Comparison of ENCODE assay signal across 8 cellular contexts in the genomic region with DNA sequence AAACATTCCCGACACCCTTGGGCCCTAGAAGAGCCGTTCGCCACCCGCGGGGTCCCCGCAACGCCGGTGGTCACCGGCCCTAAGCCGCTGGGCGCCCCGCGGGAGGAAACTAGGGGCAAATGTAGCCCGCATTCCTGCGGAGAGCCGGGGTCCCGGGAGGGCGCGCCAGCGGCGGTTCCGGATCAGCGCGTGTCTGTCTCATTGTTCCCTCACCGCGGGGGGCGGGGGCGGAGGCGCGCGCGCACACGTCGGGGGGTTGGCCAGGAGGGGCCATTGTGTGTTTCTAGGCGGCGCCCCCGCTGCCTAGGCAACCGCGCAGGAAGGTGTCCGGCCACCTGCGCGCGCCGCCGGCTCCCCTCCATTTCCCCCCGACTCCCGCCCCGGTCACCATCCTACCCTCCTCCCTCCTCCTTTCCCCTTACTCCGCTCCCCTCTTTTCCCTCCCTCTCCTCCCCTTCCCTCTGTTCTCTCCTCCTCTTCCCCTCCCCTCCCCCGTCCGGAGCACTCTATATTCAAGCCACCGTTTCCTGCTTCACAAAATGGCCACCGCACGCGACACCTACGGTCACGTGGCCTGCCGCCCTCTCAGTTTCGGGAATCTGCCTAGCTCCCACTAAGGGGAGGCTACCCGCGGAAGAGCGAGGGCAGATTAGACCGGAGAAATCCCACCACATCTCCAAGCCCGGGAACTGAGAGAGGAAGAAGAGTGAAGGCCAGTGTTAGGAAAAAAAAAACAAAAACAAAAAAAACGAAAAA. TPM values are rescaled to one million over a fixed set of nuclear protein-coding genes. Genes with fewer than 3 reads are reported as not detected.
A peak's percentile ranks its signal among the peaks of the same experiment; 100 is the strongest.
DNase-seq lines count a peak whose midpoint lies in the region; ATAC-seq and TF ChIP-seq lines count a peak whose summit lies in the region.

No MANE protein-coding gene starts in this region.

- H3K36me3 ChIP-seq in BLaER1 treated with 17β-estradiol and CSF1 and Interleukin-3, amounts not matched to agents 10 nM and 100 nM, result peaks cover 11 to 29% (median 24%) of the 10 kb centered on the region in 11 experiments; a peak in 21 of 22 replicates
- H3K36me3 ChIP-seq in ectodermal cell (ENCODE audit: control insufficient read depth, insufficient read depth, low read length) (no peaks in the 10 kb centered on the region), lower lobe of right lung (peaks cover 3% of the 10 kb centered on the region)

- no peaks in the 10 kb centered on the region for H3K27me3 Mint-ChIP-seq in activated CD8-positive, alpha-beta T cell treated with anti-CD3 and anti-CD28 coated beads for 36 hours

- peak overlapping the region; percentile 97 to 100 (median 99) for H3K27ac ChIP-seq in BLaER1 treated with 17β-estradiol and CSF1 and Interleukin-3, amounts not matched to agents 10 nM and 100 nM
- H3K27ac ChIP-seq in ectodermal cell (ENCODE audit: insufficient read depth, low read depth, low read length, poor library complexity, severe bottlenecking) (peak overlapping the region; percentile 100), lower lobe of right lung (peak overlapping the region; percentile 100)

- CTCF ChIA-PET in activated CD8-positive, alpha-beta T cell treated with anti-CD3 and anti-CD28 coated beads for 36 hours (lab: Charles Lee), result interaction anchor here (1.0 kb wide), 1 partner anchor 50 kb away, joined by 3 read pairs; no protein-coding TSS in a partner anchor

- intact Hi-C loops in activated CD8-positive, alpha-beta T cell treated with anti-CD3 and anti-CD28 coated beads for 36 hours (cut with micrococcal nuclease), result loop anchor here (10.0 kb wide), 2 partner anchors 58 to 112 kb away; partner anchors contain the start of gene NYX
- intact Hi-C loops in lower lobe of right lung (cut with DNase I), result no loop called here

- H3K36me3 Mint-ChIP-seq in activated CD8-positive, alpha-beta T cell treated with anti-CD3 and anti-CD28 coated beads for 36 hours (ENCODE audit: low read depth), result peaks cover 35% of the 10 kb centered on the region

- H3K9me3 Mint-ChIP-seq in activated CD8-positive, alpha-beta T cell treated with anti-CD3 and anti-CD28 coated beads for 36 hours, result no peaks in the 10 kb centered on the region

- peak overlapping the region; percentile 100 for H3K27ac Mint-ChIP-seq in activated CD8-positive, alpha-beta T cell treated with anti-CD3 and anti-CD28 coated beads for 36 hours

- ATAC-seq in GM19395 (IDR thresholded peaks at IDR 0.05; ENCODE audit: unreplicated experiment) (peak; percentile 45), HG03575 (IDR thresholded peaks at IDR 0.05; ENCODE audit: extremely low read depth, insufficient number of reproducible peaks, low FRiP score, unreplicated experiment) (peak; percentile 19), lower lobe of right lung (peak; percentile 78 to 88)
- ATAC-seq in activated CD8-positive, alpha-beta T cell treated with anti-CD3 and anti-CD28 coated beads for 36 hours, result peak; percentile 59

- peaks cover 48 to 65% (median 58%) of the 10 kb centered on the region in 10 experiments for H3K4me1 ChIP-seq in BLaER1 treated with 17β-estradiol and CSF1 and Interleukin-3, amounts not matched to agents 10 nM and 100 nM
- H3K4me1 ChIP-seq in ectodermal cell (ENCODE audit: control insufficient read depth, insufficient read depth, low read length) (peaks cover 3% of the 10 kb centered on the region), lower lobe of right lung (peaks cover 14% of the 10 kb centered on the region)

- POLR2A ChIA-PET in activated CD8-positive, alpha-beta T cell treated with anti-CD3 and anti-CD28 coated beads for 36 hours (lab: Charles Lee), result interaction anchor here (0.7 to 1.1 kb wide), 5 partner anchors 10 to 90 kb away, joined by 3 to 5 read pairs (median 3); no protein-coding TSS in a partner anchor

- H3K4me3 Mint-ChIP-seq in activated CD8-positive, alpha-beta T cell treated with anti-CD3 and anti-CD28 coated beads for 36 hours, result peak overlapping the region; percentile 92

- WGBS in ectodermal cell, 2 experiments, result 0% methylated on average over 62 to 64 of the region's 65 CpGs

- peak overlapping the region; percentile 80 to 97 (median 90) for H3K4me2 ChIP-seq in BLaER1 treated with 17β-estradiol and CSF1 and Interleukin-3, amounts not matched to agents 10 nM and 100 nM

- H4K20me1 ChIP-seq in BLaER1 treated with 17β-estradiol and CSF1 and Interleukin-3, amounts not matched to agents 10 nM and 100 nM, result peaks cover 33 to 66% (median 40%) of the 10 kb centered on the region in 11 experiments

- H3K27me3 ChIP-seq in BLaER1 treated with 17β-estradiol and CSF1 and Interleukin-3, amounts not matched to agents 10 nM and 100 nM, result peaks cover 14 to 47% (median 43%) of the 10 kb centered on the region in 11 experiments; a peak in 21 of 22 replicates
- H3K27me3 ChIP-seq in ectodermal cell (ENCODE audit: control insufficient read depth, insufficient read depth, low read length, poor library complexity, severe bottlenecking), result peaks cover 14% of the 10 kb centered on the region
- no peaks in the 10 kb centered on the region for H3K27me3 ChIP-seq in lower lobe of right lung (ENCODE audit: low read depth)

- H3K4me1 Mint-ChIP-seq in activated CD8-positive, alpha-beta T cell treated with anti-CD3 and anti-CD28 coated beads for 36 hours (ENCODE audit: low read depth), result peaks cover 14% of the 10 kb centered on the region

- H3K9me3 ChIP-seq in BLaER1 treated with 17β-estradiol and CSF1 and Interleukin-3, amounts not matched to agents 10 nM and 100 nM (replicated peaks in 1 of 11), result no peaks in the 10 kb centered on the region
- H3K9me3 ChIP-seq in ectodermal cell (ENCODE audit: control insufficient read depth, low read length) (no peaks in the 10 kb centered on the region), lower lobe of right lung (no peaks in the 10 kb centered on the region)

- H3K9ac ChIP-seq in BLaER1 treated with 17β-estradiol and CSF1 and Interleukin-3, amounts not matched to agents 10 nM and 100 nM, result peak overlapping the region; percentile 97 to 100 (median 99)

- peak overlapping the region; percentile 86 to 97 (median 92) for H3K4me3 ChIP-seq in BLaER1 treated with 17β-estradiol and CSF1 and Interleukin-3, amounts not matched to agents 10 nM and 100 nM
- H3K4me3 ChIP-seq in ectodermal cell (ENCODE audit: insufficient read depth, low read depth, low read length), result peak overlapping the region; percentile 60
- H3K4me3 ChIP-seq in lower lobe of right lung, result peak overlapping the region; percentile 74

- TF ChIP-seq CTCF in activated CD8-positive, alpha-beta T cell treated with anti-CD3 and anti-CD28 coated beads for 36 hours (IDR thresholded peaks at IDR 0.05), result no peak
- no peak for TF ChIP-seq CTCF in lower lobe of right lung (IDR thresholded peaks at IDR 0.05)

- DNase-seq in NCI-H774 (lab: John Stamatoyannopoulos, UW), result peak; percentile 90
- peak; percentile 90 for DNase-seq in activated CD8-positive, alpha-beta T cell treated with anti-CD3 and anti-CD28 coated beads for 36 hours
- peak; percentile 91 for DNase-seq in lower lobe of right lung
- peak; percentile 61 to 84 (median 65) for DNase-seq in stimulated activated CD4-positive, alpha-beta T cell treated with anti-CD3 and anti-CD28 coated beads, TNF-alpha, amount 100 ng/mL, for 24 hours (ENCODE audit: low read depth in 3 of 3)

RNA-seq across cellular contexts. Expression of gene DDX3X, which starts 0.8 kb away (rescaled TPM):
- 100 to 1,000 TPM; 172 to 181 TPM for total RNA-seq in activated CD8-positive, alpha-beta T cell treated with anti-CD3 and anti-CD28 coated beads for 36 hours
- 226 TPM for polyA plus RNA-seq in ectodermal cell (2013, experiment 1 of 4)
- polyA plus RNA-seq in ectodermal cell (2013, experiment 2 of 4), result 269 TPM
- polyA plus RNA-seq in ectodermal cell (2013, experiment 3 of 4), result 140 TPM
- 157 TPM for polyA plus RNA-seq in ectodermal cell (2013, experiment 4 of 4)
- total RNA-seq in lower lobe of right lung, result 227 TPM

Comparison
In these comparisons a context has a peak if more than half of its experiments do, and no peak if none do; other contexts are left out.
1. Peak in every context shown above with its lines: DNase-seq, ATAC-seq, H3K4me3 ChIP-seq and H3K27ac ChIP-seq.
2. ATAC-seq: peak in every context shown above with its lines; median percentile 83 in lower lobe of right lung; 59 in activated CD8-positive, alpha-beta T cell treated with anti-CD3 and anti-CD28 coated beads for 36 hours; 45 in GM19395; 19 in HG03575.